1 cellular context compared by ENCODE assay signal in the genomic region with DNA sequence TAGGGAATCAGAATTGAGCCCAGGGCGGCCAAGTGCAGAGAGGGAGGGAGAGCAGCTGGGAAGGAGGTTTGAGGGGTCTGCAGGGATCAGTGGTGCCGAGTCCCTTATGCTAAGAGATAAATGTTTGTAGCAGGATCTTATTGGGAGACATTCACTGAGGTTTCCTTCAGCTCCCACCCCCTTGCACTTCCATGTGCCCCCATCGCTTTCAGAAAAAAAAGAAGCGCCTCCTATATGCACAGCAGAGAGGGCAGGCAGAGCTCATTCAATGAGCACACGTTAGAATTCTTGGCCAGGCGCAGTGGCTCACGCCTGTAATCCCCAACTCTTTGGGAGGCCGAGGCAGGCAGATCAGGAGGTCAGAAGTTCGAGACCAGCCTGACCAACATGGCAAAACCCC.
TF ChIP-seq lines count a peak whose summit lies in the region.

No MANE protein-coding gene starts in this region.

TF ChIP-seq in HCT116, 20 proteins besides CTCF, POLR2A, EP300 and RAD21 (continued from another document):
- TF ChIP-seq ZFX (IDR thresholded peaks at IDR 0.05) (no peak), SRF (IDR thresholded peaks at IDR 0.05; ENCODE audit: low read depth) (no peak), EZH2phosphoT487 (IDR thresholded peaks at IDR 0.05; ENCODE audit: borderline replicate concordance) (no peak), ZNF274 (IDR thresholded peaks at IDR 0.05; ENCODE audit: low read depth, low read length) (no peak), SIN3A (IDR thresholded peaks at IDR 0.05; ENCODE audit: low read depth) (no peak), CBX3 (IDR thresholded peaks at IDR 0.05; ENCODE audit: low read depth) (no peak), SP1 (IDR thresholded peaks at IDR 0.05; ENCODE audit: low read depth) (no peak), POLR2AphosphoS5 (IDR thresholded peaks at IDR 0.05; ENCODE audit: low read depth, low read length) (no peak), JUND (IDR thresholded peaks at IDR 0.05) (no peak), EZH2 (IDR thresholded peaks at IDR 0.05) (no peak), MAX (IDR thresholded peaks at IDR 0.05) (no peak)
- TF ChIP-seq, protein P1, sequence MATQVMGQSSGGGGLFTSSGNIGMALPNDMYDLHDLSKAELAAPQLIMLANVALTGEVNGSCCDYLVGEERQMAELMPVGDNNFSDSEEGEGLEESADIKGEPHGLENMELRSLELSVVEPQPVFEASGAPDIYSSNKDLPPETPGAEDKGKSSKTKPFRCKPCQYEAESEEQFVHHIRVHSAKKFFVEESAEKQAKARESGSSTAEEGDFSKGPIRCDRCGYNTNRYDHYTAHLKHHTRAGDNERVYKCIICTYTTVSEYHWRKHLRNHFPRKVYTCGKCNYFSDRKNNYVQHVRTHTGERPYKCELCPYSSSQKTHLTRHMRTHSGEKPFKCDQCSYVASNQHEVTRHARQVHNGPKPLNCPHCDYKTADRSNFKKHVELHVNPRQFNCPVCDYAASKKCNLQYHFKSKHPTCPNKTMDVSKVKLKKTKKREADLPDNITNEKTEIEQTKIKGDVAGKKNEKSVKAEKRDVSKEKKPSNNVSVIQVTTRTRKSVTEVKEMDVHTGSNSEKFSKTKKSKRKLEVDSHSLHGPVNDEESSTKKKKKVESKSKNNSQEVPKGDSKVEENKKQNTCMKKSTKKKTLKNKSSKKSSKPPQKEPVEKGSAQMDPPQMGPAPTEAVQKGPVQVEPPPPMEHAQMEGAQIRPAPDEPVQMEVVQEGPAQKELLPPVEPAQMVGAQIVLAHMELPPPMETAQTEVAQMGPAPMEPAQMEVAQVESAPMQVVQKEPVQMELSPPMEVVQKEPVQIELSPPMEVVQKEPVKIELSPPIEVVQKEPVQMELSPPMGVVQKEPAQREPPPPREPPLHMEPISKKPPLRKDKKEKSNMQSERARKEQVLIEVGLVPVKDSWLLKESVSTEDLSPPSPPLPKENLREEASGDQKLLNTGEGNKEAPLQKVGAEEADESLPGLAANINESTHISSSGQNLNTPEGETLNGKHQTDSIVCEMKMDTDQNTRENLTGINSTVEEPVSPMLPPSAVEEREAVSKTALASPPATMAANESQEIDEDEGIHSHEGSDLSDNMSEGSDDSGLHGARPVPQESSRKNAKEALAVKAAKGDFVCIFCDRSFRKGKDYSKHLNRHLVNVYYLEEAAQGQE (IDR thresholded peaks at IDR 0.05; ENCODE audit: low read depth) = no peak
- TF ChIP-seq, protein P2, sequence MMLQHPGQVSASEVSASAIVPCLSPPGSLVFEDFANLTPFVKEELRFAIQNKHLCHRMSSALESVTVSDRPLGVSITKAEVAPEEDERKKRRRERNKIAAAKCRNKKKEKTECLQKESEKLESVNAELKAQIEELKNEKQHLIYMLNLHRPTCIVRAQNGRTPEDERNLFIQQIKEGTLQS (IDR thresholded peaks at IDR 0.05) = no peak
- TF ChIP-seq, protein P3, sequence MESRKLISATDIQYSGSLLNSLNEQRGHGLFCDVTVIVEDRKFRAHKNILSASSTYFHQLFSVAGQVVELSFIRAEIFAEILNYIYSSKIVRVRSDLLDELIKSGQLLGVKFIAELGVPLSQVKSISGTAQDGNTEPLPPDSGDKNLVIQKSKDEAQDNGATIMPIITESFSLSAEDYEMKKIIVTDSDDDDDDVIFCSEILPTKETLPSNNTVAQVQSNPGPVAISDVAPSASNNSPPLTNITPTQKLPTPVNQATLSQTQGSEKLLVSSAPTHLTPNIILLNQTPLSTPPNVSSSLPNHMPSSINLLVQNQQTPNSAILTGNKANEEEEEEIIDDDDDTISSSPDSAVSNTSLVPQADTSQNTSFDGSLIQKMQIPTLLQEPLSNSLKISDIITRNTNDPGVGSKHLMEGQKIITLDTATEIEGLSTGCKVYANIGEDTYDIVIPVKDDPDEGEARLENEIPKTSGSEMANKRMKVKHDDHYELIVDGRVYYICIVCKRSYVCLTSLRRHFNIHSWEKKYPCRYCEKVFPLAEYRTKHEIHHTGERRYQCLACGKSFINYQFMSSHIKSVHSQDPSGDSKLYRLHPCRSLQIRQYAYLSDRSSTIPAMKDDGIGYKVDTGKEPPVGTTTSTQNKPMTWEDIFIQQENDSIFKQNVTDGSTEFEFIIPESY (IDR thresholded peaks at IDR 0.05; ENCODE audit: extremely low read depth, insufficient replicate concordance, low read length) = no peak
